In the genomic region with DNA sequence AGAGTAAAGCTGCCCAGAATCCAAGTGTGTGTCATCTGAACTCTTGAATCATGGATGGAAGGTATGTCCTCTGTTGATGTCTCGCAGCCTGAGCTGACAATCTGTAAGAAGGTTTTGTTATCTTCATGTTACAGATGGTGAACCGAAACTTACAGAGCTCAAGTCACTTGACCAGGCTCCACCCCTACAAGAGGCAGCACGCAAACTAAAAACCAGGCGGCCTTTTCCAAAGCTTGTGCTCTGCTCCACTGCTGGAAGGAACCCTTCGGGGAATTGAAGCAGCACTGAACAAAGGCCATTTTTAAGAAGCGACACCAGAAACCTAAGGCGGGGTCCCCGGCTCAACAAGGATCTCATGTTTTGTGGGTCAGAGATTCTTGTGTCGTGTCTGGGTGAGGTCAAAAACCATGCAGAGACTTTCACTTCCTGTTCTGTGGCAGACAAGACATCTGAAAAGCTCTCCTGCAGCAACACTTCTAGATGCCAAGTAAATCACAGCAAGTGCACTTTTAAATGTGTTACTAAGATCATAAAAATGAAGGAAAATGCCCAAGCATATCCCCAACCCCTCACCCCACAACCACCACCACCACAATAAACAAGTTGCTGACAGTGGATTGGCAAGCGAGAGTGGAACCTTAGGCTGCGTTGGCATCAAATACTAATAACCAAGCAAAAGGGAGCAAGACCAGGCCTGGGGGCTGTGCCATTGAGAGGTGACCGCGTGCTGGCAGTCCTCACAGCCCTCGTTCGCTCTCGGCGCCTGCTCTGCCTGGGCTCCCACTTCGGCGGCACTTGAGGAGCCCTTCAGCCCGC, we compare ENCODE assay signal across 1 cellular context.
TF ChIP-seq lines count a peak whose summit lies in the region.

No MANE protein-coding gene starts in this region.

TF ChIP-seq in SK-N-SH, 30 proteins besides CTCF, POLR2A, EP300 and RAD21 (continued from another document):
- TF ChIP-seq NFIC (IDR thresholded peaks at IDR 0.05; ENCODE audit: borderline replicate concordance), result no peak
- no peak for TF ChIP-seq SIN3A (IDR thresholded peaks at IDR 0.05; ENCODE audit: borderline replicate concordance, low read depth, low read length)
- no peak for TF ChIP-seq TCF12 (IDR thresholded peaks at IDR 0.05)
- TF ChIP-seq TAF1 (IDR thresholded peaks at IDR 0.05; ENCODE audit: borderline replicate concordance, low read depth, low read length), result no peak
- no peak for TF ChIP-seq MXI1 (IDR thresholded peaks at IDR 0.05; ENCODE audit: low read depth, low read length)
- no peak for TF ChIP-seq RCOR1 (IDR thresholded peaks at IDR 0.05; ENCODE audit: low read length)
- TF ChIP-seq POLR2AphosphoS5 (IDR thresholded peaks at IDR 0.05; ENCODE audit: low read depth, low read length), result no peak
- TF ChIP-seq FOXJ3 (CRISPR knock-in tag; IDR thresholded peaks at IDR 0.05), result no peak
- TF ChIP-seq, protein P1, sequence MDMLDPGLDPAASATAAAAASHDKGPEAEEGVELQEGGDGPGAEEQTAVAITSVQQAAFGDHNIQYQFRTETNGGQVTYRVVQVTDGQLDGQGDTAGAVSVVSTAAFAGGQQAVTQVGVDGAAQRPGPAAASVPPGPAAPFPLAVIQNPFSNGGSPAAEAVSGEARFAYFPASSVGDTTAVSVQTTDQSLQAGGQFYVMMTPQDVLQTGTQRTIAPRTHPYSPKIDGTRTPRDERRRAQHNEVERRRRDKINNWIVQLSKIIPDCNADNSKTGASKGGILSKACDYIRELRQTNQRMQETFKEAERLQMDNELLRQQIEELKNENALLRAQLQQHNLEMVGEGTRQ (IDR thresholded peaks at IDR 0.05; ENCODE audit: borderline replicate concordance, low read depth, low read length), result no peak
TF ChIP-seq in SK-N-SH: peak in this region for 0.
